ENCODE assay signal across 20 cellular contexts in the genomic region with DNA sequence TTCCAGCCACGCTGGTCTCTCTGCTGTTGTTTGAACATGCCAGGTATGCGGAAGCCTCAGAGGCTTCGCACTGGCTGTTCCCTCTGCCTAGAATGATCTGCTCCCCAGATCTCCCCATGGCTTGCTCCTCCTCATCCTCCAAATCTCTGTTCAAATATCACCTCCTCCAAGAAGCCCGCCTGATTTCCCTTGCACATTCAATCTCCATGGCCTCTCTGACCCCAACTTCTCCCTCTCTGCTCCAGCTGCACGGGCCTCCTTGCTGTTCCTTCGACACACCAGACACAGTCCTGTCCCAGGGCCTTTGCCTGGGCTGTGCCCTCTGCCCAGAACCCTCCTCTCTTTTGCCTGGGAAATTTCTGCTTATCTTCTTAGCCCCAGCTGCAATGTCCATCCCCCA. TPM values are rescaled to one million over a fixed set of nuclear protein-coding genes. Genes with fewer than 3 reads are reported as not detected.
DNase-seq lines count a peak whose midpoint lies in the region; ATAC-seq, FAIRE-seq and TF ChIP-seq lines count a peak whose summit lies in the region.
"Had no signal": no experiment of that assay in that cellular context is flagged by ENCODE, and none has a peak within 500 bp of the region (broad histone marks: within the 10 kb centered on the region; RNA-seq: fewer than 3 reads in every experiment).

No MANE protein-coding gene starts in this region.

- H3K9me3 ChIP-seq in A549 = no peaks in the 10 kb centered on the region; the same call in 2 of the 3 replicates
- H3K9me3 ChIP-seq in H1 (ENCODE audit: insufficient read depth in 2 of 2, low read depth in 1 of 2, low read length in 1 of 2) = no peaks in the 10 kb centered on the region

- WGBS in A549 (ENCODE audit: missing lambda C conversion rate) = 46% methylated on average over 6 of the region's 6 CpGs
- 85% methylated on average over 6 of the region's 6 CpGs; no CpG with 5 or more reads in 1 of the 2 experiments for WGBS in H1 (ENCODE audit: extremely low coverage in 1 of 2, insufficient coverage in 1 of 2, insufficient read length in 1 of 2, insufficient replicate concordance in 2 of 2, low coverage in 1 of 2, low lambda C conversion rate in 2 of 2, missing lambda C conversion rate in 1 of 2), 2 experiments

- H3K79me1 ChIP-seq in H1 (ENCODE audit: low read depth, low read length) = no peaks in the 10 kb centered on the region; the same call in 1 of the 2 replicates

- TF ChIP-seq CTCF in A549 (IDR thresholded peaks at IDR 0.05) = no peak
- no peak for TF ChIP-seq CTCF in H1 (IDR thresholded peaks at IDR 0.05; ENCODE audit: control extremely low read depth in 1 of 3, insufficient read depth in 1 of 3, low read depth in 1 of 3, low read length in 3 of 3)
- TF ChIP-seq CTCF in glutamatergic neuron (IDR thresholded peaks at IDR 0.05; ENCODE audit: partially characterized antibody, unreplicated experiment) = no peak
- TF ChIP-seq CTCF in neural crest cell (conservative IDR thresholded peaks at IDR 0.05) = no peak

- H3K36me3 ChIP-seq in H1 (ENCODE audit: control insufficient read depth in 2 of 4, insufficient read depth in 4 of 4, low read length in 3 of 4) = no peaks in the 10 kb centered on the region

- H3K36me3 Mint-ChIP-seq in glutamatergic neuron (ENCODE audit: unreplicated experiment) = peaks cover 7% of the 10 kb centered on the region
- no peaks in the 10 kb centered on the region for H3K36me3 Mint-ChIP-seq in neural crest cell (ENCODE audit: low read depth)
- H3K36me3 Mint-ChIP-seq: CD4-positive, alpha-beta memory T cell had no signal

- no peak overlapping the region for H2BK15ac ChIP-seq in H1 (ENCODE audit: low read length)

- DNase-seq in A549 (ENCODE audit: low read depth in 1 of 2, low spot score in 1 of 2) (no peak), H1 (ENCODE audit: low read depth in 1 of 2, low spot score in 2 of 2) (no peak), glutamatergic neuron (no peak), neural crest cell (ENCODE audit: low read depth, low spot score) (no peak), NCI-H1436 treated with DMSO at 0.1 percent for 48 hours (lab: John Stamatoyannopoulos, UW) (no peak), retina (no peak)
- DNase-seq: C1 segment of cervical spinal cord; Calu3; CD4-positive, alpha-beta memory T cell; COR-L47; DMS153; DND-41; GOT3; H7; HCEC 1CT had no signal

- H3K14ac ChIP-seq in H1 (ENCODE audit: insufficient read length) = no peak overlapping the region

- no peak overlapping the region for H3K56ac ChIP-seq in H1 (replicated peaks; ENCODE audit: insufficient read length, low read depth, low read length)

- no peak overlapping the region for H2BK5ac ChIP-seq in H1 (ENCODE audit: low read depth, low read length)

- H3K23me2 ChIP-seq in H1 (ENCODE audit: low read depth, low read length) = 0 out of 2 replicates have a peak, but pooled peaks cover 2% of the 10 kb centered on the region

- TF ChIP-seq POLR2A in A549 (IDR thresholded peaks at IDR 0.05; ENCODE audit: low read length) (no peak), H1 (IDR thresholded peaks at IDR 0.05; ENCODE audit: control extremely low read depth in 1 of 2, low read depth in 2 of 2, low read length in 2 of 2) (no peak)

- no peak overlapping the region for H3K9ac ChIP-seq in H1 (replicated peaks in 1 of 4; ENCODE audit: extremely low read depth in 1 of 4, low read depth in 3 of 4, low read length in 3 of 4)

- ATAC-seq in A549 (no peak), HG03469 (IDR thresholded peaks at IDR 0.05; ENCODE audit: unreplicated experiment) (no peak), GM19324 (IDR thresholded peaks at IDR 0.05; ENCODE audit: low FRiP score, unreplicated experiment) (no peak)

- H4K5ac ChIP-seq in H1 (ENCODE audit: insufficient read length, low read depth, low read length) = no peak overlapping the region

- H3K4me3 Mint-ChIP-seq in glutamatergic neuron (ENCODE audit: unreplicated experiment) (peak overlapping the region; percentile 30), neural crest cell (no peak overlapping the region)
- H3K4me3 Mint-ChIP-seq: CD4-positive, alpha-beta memory T cell had no signal

- H3K27me3 ChIP-seq in H1 (replicated peaks in 1 of 4; ENCODE audit: control insufficient read depth in 3 of 4, extremely low read depth in 1 of 4, insufficient read depth in 3 of 4, low read length in 3 of 4) = no peaks in the 10 kb centered on the region; a peak in 1 of 7 replicates

- no peak for TF ChIP-seq EP300 in A549 (IDR thresholded peaks at IDR 0.05)
- TF ChIP-seq EP300 in H1 (IDR thresholded peaks at IDR 0.05; ENCODE audit: borderline replicate concordance in 1 of 2, low read depth in 2 of 2, low read length in 2 of 2) = no peak

- H3K4me2 ChIP-seq in A549 = no peak overlapping the region
- no peak overlapping the region for H3K4me2 ChIP-seq in H1 (ENCODE audit: insufficient read depth in 1 of 2, low read depth in 2 of 2, low read length in 2 of 2)

- H3K27ac ChIP-seq in A549 = no peak overlapping the region
- H3K27ac ChIP-seq in H1 (ENCODE audit: low read depth, low read length) = no peak overlapping the region
- H3K27ac ChIP-seq: 22Rv1 had no signal

- FAIRE-seq in A549 (lab: Jason Lieb, UNC) (no peak), H1 (lab: Jason Lieb, UNC) (no peak)
- FAIRE-seq: A204.1, G401.6 had no signal

- no peak overlapping the region for H2AFZ ChIP-seq in H1 (ENCODE audit: low read length)

- H3K4me1 Mint-ChIP-seq in glutamatergic neuron (ENCODE audit: low read depth, unreplicated experiment) (peaks cover 41% of the 10 kb centered on the region), neural crest cell (peaks cover 50% of the 10 kb centered on the region)

- peaks cover 26% of the 10 kb centered on the region for H3K9me3 Mint-ChIP-seq in glutamatergic neuron (ENCODE audit: unreplicated experiment)
- H3K9me3 Mint-ChIP-seq in neural crest cell = no peaks in the 10 kb centered on the region

- TF ChIP-seq RAD21 in A549 (conservative IDR thresholded peaks at IDR 0.05 in 1 of 2, IDR thresholded peaks at IDR 0.05 in 1 of 2) = no peak
- TF ChIP-seq RAD21 in H1 (IDR thresholded peaks at IDR 0.05 in 1 of 2, conservative IDR thresholded peaks at IDR 0.05 in 1 of 2; ENCODE audit: low read depth in 2 of 2, low read length in 2 of 2) = no peak

- H2AK5ac ChIP-seq in H1 (ENCODE audit: low read depth, low read length) = no peak overlapping the region

- no peak overlapping the region for H2BK12ac ChIP-seq in H1 (ENCODE audit: low read depth, low read length)

- no peak overlapping the region for H3K23ac ChIP-seq in H1 (ENCODE audit: insufficient read length)

- no peak overlapping the region for H4K8ac ChIP-seq in H1 (ENCODE audit: extremely low read depth, insufficient read depth, low read length)

- peak overlapping the region; percentile 93 for H3K27ac Mint-ChIP-seq in glutamatergic neuron (ENCODE audit: unreplicated experiment)
- H3K27ac Mint-ChIP-seq in neural crest cell (ENCODE audit: unreplicated experiment) = peak overlapping the region; percentile 76
- H3K27ac Mint-ChIP-seq: CD4-positive, alpha-beta memory T cell had no signal

- no peaks in the 10 kb centered on the region for H3K79me2 ChIP-seq in H1 (ENCODE audit: control insufficient read depth in 1 of 2, insufficient read depth in 2 of 2, low read length in 2 of 2)

- H3K4me3 ChIP-seq in A549 (no peak overlapping the region), H1 (ENCODE audit: extremely low read depth in 1 of 4, insufficient read depth in 2 of 4, low read depth in 3 of 4, low read length in 4 of 4) (no peak overlapping the region)

- H4K91ac ChIP-seq in H1 (replicated peaks; ENCODE audit: insufficient read length, low read length) = no peak overlapping the region

- peak overlapping the region; percentile 80; the same call in 1 of the 2 replicates for H2BK20ac ChIP-seq in H1 (ENCODE audit: low read length)

- no peak overlapping the region for H3K18ac ChIP-seq in H1 (ENCODE audit: extremely low read depth, low read length)

- H3K4me1 ChIP-seq in A549 (no peaks in the 10 kb centered on the region), H1 (replicated peaks in 1 of 4; ENCODE audit: control insufficient read depth in 3 of 4, insufficient read depth in 4 of 4, low read length in 3 of 4) (peaks cover 0 to 25% (median 6%) of the 10 kb centered on the region in 4 experiments; a peak in 5 of 7 replicates)

- POLR2A ChIA-PET in A549 (lab: Yijun Ruan, JAX) = no interaction called here
- POLR2A ChIA-PET in H1 (lab: Charles Lee; ENCODE audit: partially characterized antibody) = interaction anchor here (0.7 to 1.6 kb wide), 3 partner anchors 13 to 202 kb away, joined by 3 to 5 read pairs (median 3); no protein-coding TSS in a partner anchor

- CTCF ChIA-PET in A549 (lab: Yijun Ruan, JAX) (no interaction called here), H1 (lab: Charles Lee; ENCODE audit: partially characterized antibody) (interaction anchor here (1.0 to 1.6 kb wide), 4 partner anchors 15 to 169 kb away, joined by 3 to 4 read pairs (median 4); no protein-coding TSS in a partner anchor)

- H2BK120ac ChIP-seq in H1 (replicated peaks; ENCODE audit: low read depth, low read length) = no peak overlapping the region

- peaks cover 0 to 2% of the 10 kb centered on the region in 2 experiments for H4K20me1 ChIP-seq in H1 (replicated peaks in 1 of 2; ENCODE audit: control insufficient read depth in 1 of 2, insufficient read depth in 2 of 2, low read length in 2 of 2)

- H3K4ac ChIP-seq in H1 (replicated peaks; ENCODE audit: insufficient read length, low read depth, low read length) = no peak overlapping the region

- H3K27me3 Mint-ChIP-seq in glutamatergic neuron (ENCODE audit: unreplicated experiment) (peaks cover 26% of the 10 kb centered on the region), neural crest cell (ENCODE audit: low read depth) (peaks cover 24% of the 10 kb centered on the region)

TF ChIP-seq in H1, 55 proteins besides CTCF, POLR2A, EP300 and RAD21 (continues in another document):
- TF ChIP-seq KDM4A (IDR thresholded peaks at IDR 0.05; ENCODE audit: low read depth, low read length, severe bottlenecking) (no peak), BCL11A (IDR thresholded peaks at IDR 0.05; ENCODE audit: low read depth in 2 of 2, low read length in 2 of 2) (no peak)

RNA-seq across cellular contexts. Expression of gene PTPRS, which starts 52.5 kb away (rescaled TPM):
- polyA plus RNA-seq in A549 (2011; rRNA removed) = 22.3 and 25.0 TPM in 2 replicates
- 41.9 and 53.1 TPM in 2 replicates for polyA plus RNA-seq in A549 (2012; cell fraction: cytosol; rRNA removed)
- 114 and 145 TPM in 2 replicates for polyA plus RNA-seq in A549 (2012; cell fraction: nucleus; rRNA removed)
- polyA plus RNA-seq in A549 (2017; fragmentation: RNase III; extraction: RNeasy Plus Mini Kit Qiagen cat#74134 plus additional on column Dnase treatment) = 38.8 to 44.7 TPM (median 41.6 TPM) in 3 replicates
- polyA minus RNA-seq in A549 (2011; rRNA and poly(A)+ RNA removed) = 98.8 and 140 TPM in 2 replicates
- 218 and 223 TPM in 2 replicates for total RNA-seq in H1 (2021; fragmentation: NEBNext Ultra II Directional; extraction: Animal tissue kit (Norgen Biotek cat#: 25700))
- polyA plus RNA-seq in H1 (2011; rRNA removed) = 96.8 and 146 TPM in 2 replicates
- polyA plus RNA-seq in H1 (2011; cell fraction: cytosol; rRNA removed) = 87.7 TPM
- 278 TPM for polyA plus RNA-seq in H1 (2011; cell fraction: nucleus; rRNA removed)
- 73.0 to 132 TPM (median 116 TPM) in 4 replicates for polyA plus RNA-seq in H1 (2012, experiment 1 of 2)
- polyA plus RNA-seq in H1 (2012, experiment 2 of 2) = 60.0 TPM
- 124 TPM for polyA plus RNA-seq in H1 (2013, experiment 1 of 2)
- 122 TPM for polyA plus RNA-seq in H1 (2013, experiment 2 of 2)
- 192 and 241 TPM in 2 replicates for polyA minus RNA-seq in H1 (2011; rRNA and poly(A)+ RNA removed)
- polyA minus RNA-seq in H1 (2011; cell fraction: cytosol; rRNA and poly(A)+ RNA removed) = 212 TPM
- polyA minus RNA-seq in H1 (2011; cell fraction: nucleus; rRNA and poly(A)+ RNA removed) = 157 TPM
- total RNA-seq in glutamatergic neuron (ENCODE audit: unreplicated experiment) = 1,064 TPM
- total RNA-seq in neural crest cell = 333 and 357 TPM in 2 replicates
